ENCODE assay signal across 25 cellular contexts in the genomic region with DNA sequence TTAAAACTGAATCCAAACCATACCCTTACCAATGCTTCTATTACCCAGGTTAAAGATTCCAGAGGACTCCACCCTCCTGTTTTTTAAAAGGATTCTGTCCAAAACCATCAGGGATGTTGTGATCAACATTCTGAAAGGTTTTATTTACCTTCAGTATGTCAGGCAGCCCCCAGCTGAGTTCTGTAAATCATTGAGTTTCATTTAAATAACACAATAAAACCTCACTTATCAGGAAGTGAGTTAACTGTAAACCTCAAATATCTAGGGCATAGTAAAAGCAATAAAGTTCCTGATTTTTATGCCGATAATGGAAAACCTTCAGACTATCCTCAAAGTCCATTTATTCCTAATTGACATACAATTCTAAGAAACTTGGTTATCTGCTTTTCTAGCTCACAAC.
"Had no signal": no experiment of that assay in that cellular context is flagged by ENCODE, and none has a peak within 500 bp of the region (broad histone marks: within the 10 kb centered on the region; RNA-seq: fewer than 3 reads in every experiment).

No MANE protein-coding gene starts in this region.

- H3K9me2 ChIP-seq: SK-N-SH had no signal

- DNase-seq: IMR-90, Karpas-422, KG1, MG63, NCI-H1092, NCI-H1105 treated with DMSO at 0.1 percent for 48 hours, NCI-H1417 treated with DMSO at 0.1 percent for 48 hours, NCI-H146, NCI-H187, NCI-H2029, NCI-H2081 treated with DMSO at 0.1 percent for 48 hours, NCI-H2171, NCI-H226, NCI-H446, NCI-H510A, NCI-H524 treated with DMSO at 0.1 percent for 48 hours, NCI-H69, NCI-H774, SHP77, SK-N-SH, SW 1271, T-helper 1 cell had no signal

- H3K27ac ChIP-seq: RWPE1 had no signal

- H3K4me2 ChIP-seq: SK-N-SH had no signal

- ATAC-seq: HepG2, Panc1 had no signal

- H3K4me3 ChIP-seq: MG63 had no signal

- H3K9me3 ChIP-seq: MG63, SK-N-SH had no signal

- H3K36me3 ChIP-seq: MG63 had no signal

- H3K9ac ChIP-seq: SK-N-SH had no signal
